ENCODE assay signal across 23 cellular contexts in the genomic region with DNA sequence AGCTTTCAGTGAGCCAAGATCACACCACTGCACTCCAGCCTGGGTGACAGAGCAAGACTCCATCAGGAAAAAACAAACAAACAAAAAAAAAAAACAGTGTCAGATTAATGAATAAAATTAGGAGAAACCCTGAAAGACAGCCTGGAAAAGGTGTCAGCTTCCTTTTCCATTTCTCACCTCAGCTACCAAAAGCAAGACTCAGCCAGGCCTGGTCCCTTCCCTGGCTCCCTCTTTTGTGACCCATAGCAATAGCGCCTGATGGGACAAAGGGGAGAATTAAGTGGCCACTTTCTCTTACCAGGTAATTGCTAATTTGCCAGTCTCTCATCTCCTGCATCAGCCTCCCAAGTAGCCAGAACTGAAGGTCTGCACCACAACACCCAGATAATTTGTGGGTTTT. TPM values are rescaled to one million over a fixed set of nuclear protein-coding genes. Genes with fewer than 3 reads are reported as not detected.
DNase-seq lines count a peak whose midpoint lies in the region; ATAC-seq and TF ChIP-seq lines count a peak whose summit lies in the region.
"Had no signal": no experiment of that assay in that cellular context is flagged by ENCODE, and none has a peak within 500 bp of the region (broad histone marks: within the 10 kb centered on the region; RNA-seq: fewer than 3 reads in every experiment).

No MANE protein-coding gene starts in this region.

- peaks cover 16% of the 10 kb centered on the region for H3K4me1 ChIP-seq in ACC112 (ENCODE audit: control insufficient read depth, insufficient read depth, low read length, unreplicated experiment)
- H3K4me1 ChIP-seq in mesenchymal stem cell (ENCODE audit: control insufficient read depth, insufficient read depth, low read depth, low read length) = peaks cover 8% of the 10 kb centered on the region
- H3K4me1 ChIP-seq in stomach smooth muscle (ENCODE audit: control insufficient read depth, insufficient read depth, low read length) = peaks cover 20% of the 10 kb centered on the region

- H3K4me1 Mint-ChIP-seq in brain (peaks cover 67% of the 10 kb centered on the region), progenitor cell of endocrine pancreas (ENCODE audit: low read depth) (peaks cover 16% of the 10 kb centered on the region)

- H3K36me3 ChIP-seq in ACC112 (ENCODE audit: insufficient read depth, low read length) = no peaks in the 10 kb centered on the region
- no peaks in the 10 kb centered on the region for H3K36me3 ChIP-seq in mesenchymal stem cell (ENCODE audit: control insufficient read depth in 1 of 2, insufficient read depth in 2 of 2, low read depth in 1 of 2, low read length in 2 of 2)
- no peaks in the 10 kb centered on the region for H3K36me3 ChIP-seq in stomach smooth muscle (ENCODE audit: control insufficient read depth in 2 of 2, insufficient read depth in 2 of 2, low read length in 2 of 2)

- H3K4me3 Mint-ChIP-seq in brain = no peak overlapping the region
- H3K4me3 Mint-ChIP-seq in progenitor cell of endocrine pancreas (ENCODE audit: low read depth) = no peak overlapping the region

- no peak overlapping the region for H3K4ac ChIP-seq in mesenchymal stem cell (ENCODE audit: low read depth in 1 of 2, low read length in 2 of 2)

- H3K9ac ChIP-seq in mesenchymal stem cell (ENCODE audit: low read length) = peak overlapping the region; percentile 79
- no peak overlapping the region for H3K9ac ChIP-seq in stomach smooth muscle (ENCODE audit: low read length in 2 of 2)

- H2BK12ac ChIP-seq in mesenchymal stem cell (ENCODE audit: low read length in 2 of 2) = no peak overlapping the region

- H3K27ac Mint-ChIP-seq in brain = peak overlapping the region in 3 of 5 experiments; percentile 96 to 99 (median 96)
- no peak overlapping the region for H3K27ac Mint-ChIP-seq in progenitor cell of endocrine pancreas
- H3K27ac Mint-ChIP-seq: immature natural killer cell had no signal

- H2AFZ ChIP-seq in ACC112 (ENCODE audit: low read length, unreplicated experiment) (peak overlapping the region; percentile 86), mesenchymal stem cell (ENCODE audit: low read depth, low read length) (no peak overlapping the region)

- H3K9me3 Mint-ChIP-seq in brain = peaks cover 0 to 2% (median 0%) of the 10 kb centered on the region in 5 experiments
- no peaks in the 10 kb centered on the region for H3K9me3 Mint-ChIP-seq in progenitor cell of endocrine pancreas (ENCODE audit: low read depth)
- H3K9me3 Mint-ChIP-seq: immature natural killer cell had no signal

- WGBS in mesenchymal stem cell = 100% methylated on average over 1 of the region's 1 CpG

- H3K27me3 ChIP-seq in ACC112 (ENCODE audit: insufficient read depth, low read length) (no peaks in the 10 kb centered on the region), mesenchymal stem cell (ENCODE audit: control insufficient read depth in 1 of 2, insufficient read depth in 1 of 2, low read length in 2 of 2) (peaks cover 0 to 10% of the 10 kb centered on the region in 2 experiments), stomach smooth muscle (ENCODE audit: control insufficient read depth in 1 of 2, insufficient read depth in 2 of 2, low read length in 2 of 2) (no peaks in the 10 kb centered on the region)

- TF ChIP-seq CTCF in brain (conservative IDR thresholded peaks at IDR 0.05) (no peak), progenitor cell of endocrine pancreas (IDR thresholded peaks at IDR 0.05; ENCODE audit: unreplicated experiment) (no peak)

- H3K18ac ChIP-seq in mesenchymal stem cell (ENCODE audit: low read depth in 1 of 2, low read length in 2 of 2) = no peak overlapping the region

- H3K9me3 ChIP-seq in mesenchymal stem cell (ENCODE audit: control insufficient read depth, low read length) (no peaks in the 10 kb centered on the region), stomach smooth muscle (ENCODE audit: control insufficient read depth in 2 of 2, low read length in 2 of 2) (no peaks in the 10 kb centered on the region)

- H3K79me2 ChIP-seq in ACC112 (ENCODE audit: control insufficient read depth, insufficient read depth, low read length, unreplicated experiment) = peaks cover 11% of the 10 kb centered on the region

- no peak overlapping the region for H3K23ac ChIP-seq in mesenchymal stem cell (ENCODE audit: low read length in 2 of 2)

- no peak overlapping the region for H3K14ac ChIP-seq in mesenchymal stem cell (ENCODE audit: low read length in 2 of 2)

- H2BK5ac ChIP-seq in mesenchymal stem cell (ENCODE audit: low read depth, low read length, poor library complexity, severe bottlenecking) = no peak overlapping the region

- no peak overlapping the region for H3K4me2 ChIP-seq in mesenchymal stem cell (ENCODE audit: low read length, poor library complexity, severe bottlenecking)

- H3K4me3 ChIP-seq in ACC112 (ENCODE audit: low read depth, low read length) = no peak overlapping the region
- H3K4me3 ChIP-seq in mesenchymal stem cell (ENCODE audit: insufficient read depth in 1 of 2, low read depth in 1 of 2, low read length in 2 of 2) = peak overlapping the region in 1 of 2 experiments; percentile 68
- H3K4me3 ChIP-seq in stomach smooth muscle (ENCODE audit: low read length in 2 of 2) = no peak overlapping the region

- H2AK5ac ChIP-seq in mesenchymal stem cell (ENCODE audit: low read length, severe bottlenecking) = no peak overlapping the region

- H3K36me3 Mint-ChIP-seq in brain (peaks cover 4% of the 10 kb centered on the region), progenitor cell of endocrine pancreas (ENCODE audit: insufficient read depth) (peaks cover 1% of the 10 kb centered on the region)

- H4K8ac ChIP-seq in mesenchymal stem cell (ENCODE audit: low read length) = peak overlapping the region; percentile 4

- H2BK120ac ChIP-seq in mesenchymal stem cell (ENCODE audit: low read depth, low read length) = no peak overlapping the region

- peaks cover 27% of the 10 kb centered on the region for H3K27me3 Mint-ChIP-seq in brain
- peaks cover 38% of the 10 kb centered on the region for H3K27me3 Mint-ChIP-seq in progenitor cell of endocrine pancreas

- DNase-seq in mesenchymal stem cell (no peak), NCI-H226 (no peak), progenitor cell of endocrine pancreas (ENCODE audit: low spot score, unreplicated experiment) (no peak)
- no peak for DNase-seq in central memory CD4-positive, alpha-beta T cell
- DNase-seq: activated CD4-positive, alpha-beta T cell treated with anti-CD3 and anti-CD28 coated beads for 4 hours; activated effector memory CD4-positive, alpha-beta T cell treated with anti-CD3 and anti-CD28 coated beads, Interleukin-2, amount 50 U/mL, for 16 hours; amygdala; DMS153; effector memory CD4-positive, alpha-beta T cell; head of caudate nucleus; immature natural killer cell; naive thymus-derived CD4-positive, alpha-beta T cell; NCI-H1436; NCI-H2171; NCI-H69; SHP77; T-helper 1 cell had no signal

- no peak for ATAC-seq in HG02588 (IDR thresholded peaks at IDR 0.05; ENCODE audit: unreplicated experiment)
- ATAC-seq: naive thymus-derived CD4-positive, alpha-beta T cell had no signal

- no peak overlapping the region for H2BK15ac ChIP-seq in mesenchymal stem cell (ENCODE audit: low read depth, poor library complexity, severe bottlenecking)

- peaks cover 2% of the 10 kb centered on the region for H3K79me1 ChIP-seq in mesenchymal stem cell (replicated peaks; ENCODE audit: low read length, poor library complexity, severe bottlenecking)

- H4K91ac ChIP-seq in mesenchymal stem cell (ENCODE audit: low read length) = no peak overlapping the region

- H3K27ac ChIP-seq in ACC112 (ENCODE audit: low read depth, low read length) = no peak overlapping the region
- H3K27ac ChIP-seq in mesenchymal stem cell (ENCODE audit: low read length, poor library complexity, severe bottlenecking) = no peak overlapping the region
- H3K27ac ChIP-seq in stomach smooth muscle (ENCODE audit: low read length) = peak overlapping the region; percentile 53
- H3K27ac ChIP-seq: C4-2B had no signal

RNA-seq across cellular contexts. Expression of gene THRA, which starts 3.9 kb away (rescaled TPM):
- 176 TPM for polyA plus RNA-seq in brain (ENCODE audit: insufficient read depth, low read depth, low replicate concordance)
- polyA plus RNA-seq in mesenchymal stem cell (2013, experiment 1 of 2) = 24.1 TPM
- 23.2 TPM for polyA plus RNA-seq in mesenchymal stem cell (2013, experiment 2 of 2)
- total RNA-seq in progenitor cell of endocrine pancreas = 21.3 and 25.0 TPM in 2 replicates

RNA-seq across cellular contexts. Expression of gene MED24, which starts 4.7 kb away (rescaled TPM):
- polyA plus RNA-seq in brain (ENCODE audit: insufficient read depth, low read depth, low replicate concordance) = 95.0 TPM
- 35.2 TPM for polyA plus RNA-seq in mesenchymal stem cell (2013, experiment 1 of 2)
- polyA plus RNA-seq in mesenchymal stem cell (2013, experiment 2 of 2) = 35.4 TPM
- total RNA-seq in progenitor cell of endocrine pancreas = 143 and 161 TPM in 2 replicates

RNA-seq across cellular contexts. Expression of gene NR1D1, which starts 41.5 kb away (rescaled TPM):
- polyA plus RNA-seq in brain (ENCODE audit: insufficient read depth, low read depth, low replicate concordance) = 43.8 TPM
- polyA plus RNA-seq in mesenchymal stem cell (2013, experiment 1 of 2) = 6.1 TPM
- polyA plus RNA-seq in mesenchymal stem cell (2013, experiment 2 of 2) = 5.5 TPM
- total RNA-seq in progenitor cell of endocrine pancreas = 2.4 and 2.6 TPM in 2 replicates

RNA-seq across cellular contexts. Expression of gene CSF3, which starts 43.6 kb away (rescaled TPM):
- polyA plus RNA-seq in brain (ENCODE audit: insufficient read depth, low read depth, low replicate concordance) = 0.25 TPM
- not detected for polyA plus RNA-seq in mesenchymal stem cell (2013, experiment 1 of 2)
- polyA plus RNA-seq in mesenchymal stem cell (2013, experiment 2 of 2) = 0.05 TPM
- total RNA-seq in progenitor cell of endocrine pancreas = not detected in 2 replicates
- total RNA-seq: lung microvascular endothelial cell; naive thymus-derived CD4-positive, alpha-beta T cell had no signal
- polyA plus RNA-seq: immature natural killer cell; naive thymus-derived CD4-positive, alpha-beta T cell had no signal
